16 cellular contexts compared by ENCODE assay signal in genomic region chr2:141392517-141393213, GRCh38.
DNase-seq lines count a peak whose midpoint lies in the region; ATAC-seq and TF ChIP-seq lines count a peak whose summit lies in the region.
"Had no signal": no experiment of that assay in that cellular context is flagged by ENCODE, and none has a peak within 500 bp of the region (broad histone marks: within the 10 kb centered on the region; RNA-seq: fewer than 3 reads in every experiment).

No MANE protein-coding gene starts in this region.

- no peaks in the 10 kb centered on the region for H3K9me3 Mint-ChIP-seq in chondrocyte (ENCODE audit: low read depth)

- peak overlapping the region; percentile 80 for H3K27ac Mint-ChIP-seq in chondrocyte (ENCODE audit: unreplicated experiment)
- H3K27ac Mint-ChIP-seq: activated T-cell treated with anti-CD3 and anti-CD28 coated beads, Interleukin-2, amount 50 U/mL, for 24 hours; T-cell had no signal

- CTCF ChIA-PET in AG04449 (lab: Yijun Ruan, JAX) = interaction anchor here (0.9 kb wide), 1 partner anchor 11 kb away, joined by 4 read pairs; no protein-coding TSS in a partner anchor

- H3K4me3 Mint-ChIP-seq in chondrocyte (ENCODE audit: unreplicated experiment) = no peak overlapping the region
- H3K4me3 Mint-ChIP-seq: activated T-cell treated with anti-CD3 and anti-CD28 coated beads, Interleukin-2, amount 50 U/mL, for 24 hours; T-cell had no signal

- no peak overlapping the region for H3K4me3 ChIP-seq in AG04449 (ENCODE audit: low read depth, low read length)
- H3K4me3 ChIP-seq: GM12878, heart right ventricle, transverse colon had no signal

- peaks cover 16% of the 10 kb centered on the region for H3K4me1 Mint-ChIP-seq in chondrocyte (ENCODE audit: low read depth)
- H3K4me1 Mint-ChIP-seq: T-cell had no signal

- POLR2A ChIA-PET in AG04449 (lab: Yijun Ruan, JAX) = no interaction called here

- no peak for ATAC-seq in HG02763 (IDR thresholded peaks at IDR 0.05; ENCODE audit: unreplicated experiment)
- ATAC-seq in GM18511 (IDR thresholded peaks at IDR 0.05; ENCODE audit: unreplicated experiment) = no peak
- ATAC-seq: GM12878, T-cell had no signal

- H3K27me3 Mint-ChIP-seq in chondrocyte (ENCODE audit: low read depth) = no peaks in the 10 kb centered on the region
- H3K27me3 Mint-ChIP-seq: activated T-cell treated with anti-CD3 and anti-CD28 coated beads, Interleukin-2, amount 50 U/mL, for 24 hours; T-cell had no signal

- TF ChIP-seq CTCF in AG04449 (IDR thresholded peaks at IDR 0.05; ENCODE audit: insufficient read depth, low read length, missing control alignments) (no peak), chondrocyte (IDR thresholded peaks at IDR 0.05) (no peak)

- DNase-seq in AG04449 (ENCODE audit: low read depth, low spot score) (peak; percentile 59), HT1080 (ENCODE audit: low read depth) (peak; percentile 69), chondrocyte (ENCODE audit: low spot score) (no peak), left kidney (ENCODE audit: low read depth, low spot score) (peak; percentile 36), midbrain (lab: John Stamatoyannopoulos, UW) (no peak), epidermal melanocyte (ENCODE audit: insufficient read length, low spot score) (no peak)
- DNase-seq: activated T-cell treated with anti-CD3 and anti-CD28 coated beads, Interleukin-2, amount 50 U/mL, for 24 hours; effector memory CD4-positive, alpha-beta T cell; heart right ventricle; MV-4-11; stimulated activated CD8-positive, alpha-beta memory T cell treated with anti-CD3 and anti-CD28 coated beads, Interleukin-4, amount 100 ng/mL, for 48 hours; T-cell; transverse colon had no signal

- H3K36me3 Mint-ChIP-seq in chondrocyte (ENCODE audit: low read depth) = no peaks in the 10 kb centered on the region
- H3K36me3 Mint-ChIP-seq: T-cell had no signal

Comparison
In these comparisons a context has a peak if more than half of its experiments do, and no peak if none do; other contexts are left out.
1. DNase-seq: peak in AG04449 (single experiment), HT1080 (single experiment) and left kidney (single experiment); none in chondrocyte (single experiment), midbrain (single experiment) and epidermal melanocyte (single experiment).